In the genomic region with DNA sequence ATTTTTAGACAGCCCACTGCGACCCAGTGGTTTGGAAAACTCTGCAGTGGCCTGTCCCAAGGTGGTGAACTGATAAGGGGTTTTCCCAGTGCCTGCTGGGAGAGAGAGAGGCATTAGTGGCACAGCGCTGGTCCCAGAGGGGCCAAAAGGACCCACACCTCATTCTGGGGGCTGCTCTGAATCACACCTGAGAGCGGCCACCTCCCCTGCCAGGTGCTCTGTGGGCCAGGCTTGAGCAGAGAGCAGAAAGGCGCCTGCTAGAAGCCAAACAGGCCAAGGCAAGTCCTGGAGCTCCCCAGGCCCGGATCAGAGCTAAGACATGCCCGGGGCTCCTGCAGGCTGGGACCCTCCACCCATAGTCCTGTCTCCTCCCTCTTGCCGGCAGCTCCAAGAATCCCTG, we compare ENCODE assay signal across 26 cellular contexts. TPM values are rescaled to one million over a fixed set of nuclear protein-coding genes. Genes with fewer than 3 reads are reported as not detected.
DNase-seq lines count a peak whose midpoint lies in the region; ATAC-seq, FAIRE-seq and TF ChIP-seq lines count a peak whose summit lies in the region.
"Had no signal": no experiment of that assay in that cellular context is flagged by ENCODE, and none has a peak within 500 bp of the region (broad histone marks: within the 10 kb centered on the region; RNA-seq: fewer than 3 reads in every experiment).

No MANE protein-coding gene starts in this region.

- 5% methylated on average over 7 of the region's 7 CpGs for WGBS in GM12878 (ENCODE audit: insufficient coverage, insufficient replicate concordance, low lambda C conversion rate, missing lambda C conversion rate)
- WGBS in suprapubic skin = 69% methylated on average over 6 of the region's 7 CpGs

- RAD21 ChIA-PET in GM12878 (lab: Charles Lee; ENCODE audit: unreplicated experiment) = no interaction called here

- H3K9me3 ChIP-seq in left ventricle myocardium inferior (replicated peaks) (no peaks in the 10 kb centered on the region), GM12878 (replicated peaks; ENCODE audit: control insufficient read depth, insufficient read depth, low read length) (no peaks in the 10 kb centered on the region; the same call in 2 of the 3 replicates), keratinocyte (ENCODE audit: control insufficient read depth, low read depth, low read length) (no peaks in the 10 kb centered on the region), suprapubic skin (no peaks in the 10 kb centered on the region), upper lobe of right lung (no peaks in the 10 kb centered on the region)
- H3K9me3 ChIP-seq: A549, BE2C, Caco-2, HAP-1 had no signal

- dilution Hi-C loops in keratinocyte (cut with MboI; ENCODE audit: extremely low pct_ligation_motif_present, low sequenced_read_pairs) = no loop called here

- no peak overlapping the region for H3K4me3 Mint-ChIP-seq in activated T-cell treated with anti-CD3 and anti-CD28 coated beads, Interleukin-2, amount 50 U/mL, for 4 hours
- H3K4me3 Mint-ChIP-seq: CD4-positive, CD25-positive, alpha-beta regulatory T cell; CD8-positive, alpha-beta T cell; GM23338; HFFc6 had no signal

- POLR2A ChIA-PET in GM12878 (lab: Charles Lee) = no interaction called here

- H3K36me3 ChIP-seq in left ventricle myocardium inferior (no peaks in the 10 kb centered on the region), GM12878 (ENCODE audit: control insufficient read depth in 2 of 2, insufficient read depth in 2 of 2, low read length in 1 of 2) (no peaks in the 10 kb centered on the region), keratinocyte (ENCODE audit: control insufficient read depth in 2 of 2, extremely low read depth in 1 of 2, insufficient read depth in 2 of 2, low read length in 2 of 2) (peaks cover 85 to 89% of the 10 kb centered on the region in 2 experiments), suprapubic skin (peaks cover 82% of the 10 kb centered on the region), upper lobe of right lung (no peaks in the 10 kb centered on the region)
- H3K36me3 ChIP-seq: BE2C, HAP-1 had no signal

- H3K4me3 ChIP-seq in left ventricle myocardium inferior (no peak overlapping the region), GM12878 (no peak overlapping the region), keratinocyte (ENCODE audit: control insufficient read depth in 2 of 3, extremely low read depth in 1 of 3, insufficient read depth in 2 of 3, low read depth in 1 of 3, low read length in 3 of 3) (no peak overlapping the region), suprapubic skin (no peak overlapping the region), upper lobe of right lung (no peak overlapping the region)
- H3K4me3 ChIP-seq: A549, GM23338, HAP-1 had no signal

- DNase-seq in left ventricle myocardium superior (no peak), left ventricle myocardium inferior (no peak), GM12878 (ENCODE audit: low read depth, low spot score) (no peak), keratinocyte (ENCODE audit: low read depth, low spot score) (no peak), suprapubic skin (ENCODE audit: low spot score in 2 of 2) (no peak), upper lobe of right lung (no peak)
- no peak for DNase-seq in activated naive CD4-positive, alpha-beta T cell treated with Interleukin-2 at 50 U/mL for 16 hours
- no peak for DNase-seq in activated T-cell treated with anti-CD3 and anti-CD28 coated beads, Interleukin-2, amount 50 U/mL, for 4 hours
- DNase-seq: 8988T; ACHN; AML-193; BE2C; Caco-2; CD4-positive, CD25-positive, alpha-beta regulatory T cell; CD8-positive, alpha-beta T cell; DMS 273 treated with DMSO at 0.1 percent for 48 hours; DMS79; EL; GDM1; HFFc6 had no signal

- CTCF ChIA-PET in GM12878 (lab: Yijun Ruan, JAX) = interaction anchor here (0.9 kb wide), 1 partner anchor 9 kb away, joined by 3 read pairs; no protein-coding TSS in a partner anchor

- ATAC-seq in left ventricle myocardium superior = peak; percentile 35
- peak; percentile 13; the same call in 1 of the 3 replicates for ATAC-seq in GM12878
- no peak for ATAC-seq in upper lobe of right lung
- ATAC-seq in activated T-cell treated with anti-CD3 and anti-CD28 coated beads, Interleukin-2, amount 50 U/mL, for 4 hours = no peak
- ATAC-seq: A549; CD8-positive, alpha-beta T cell had no signal

- TF ChIP-seq POLR2A in GM12878 (IDR thresholded peaks at IDR 0.05; ENCODE audit: low read depth, low read length) = no peak
- no peak for TF ChIP-seq POLR2A in suprapubic skin (IDR thresholded peaks at IDR 0.05)

- in situ Hi-C loops in GM12878 (cut with MboI) = no loop called here

- intact Hi-C loops in left ventricle myocardium superior (cut with micrococcal nuclease) = no loop called here
- intact Hi-C loops in left ventricle myocardium inferior (cut with micrococcal nuclease) = no loop called here
- intact Hi-C loops in GM12878 (cut with micrococcal nuclease; ENCODE audit: unreplicated experiment) = no loop called here
- intact Hi-C loops in upper lobe of right lung (cut with DNase I) = no loop called here

- H3K36me3 Mint-ChIP-seq in activated T-cell treated with anti-CD3 and anti-CD28 coated beads, Interleukin-2, amount 50 U/mL, for 4 hours (ENCODE audit: insufficient read depth) = no peaks in the 10 kb centered on the region
- H3K36me3 Mint-ChIP-seq: CD4-positive, CD25-positive, alpha-beta regulatory T cell; CD8-positive, alpha-beta T cell had no signal

- no peaks in the 10 kb centered on the region for H4K20me1 ChIP-seq in GM12878 (ENCODE audit: control insufficient read depth, insufficient read depth)
- no peaks in the 10 kb centered on the region for H4K20me1 ChIP-seq in keratinocyte (ENCODE audit: control insufficient read depth, extremely low read depth, insufficient read depth, low read length)

- SMC1A ChIA-PET in GM12878 (lab: Charles Lee; ENCODE audit: uncharacterized antibody, unreplicated experiment) = no interaction called here

- TF ChIP-seq CTCF in left ventricle myocardium inferior (IDR thresholded peaks at IDR 0.05; ENCODE audit: borderline replicate concordance) (no peak), GM12878 (IDR thresholded peaks at IDR 0.05 in 2 of 3, conservative IDR thresholded peaks at IDR 0.05 in 1 of 3; ENCODE audit: control insufficient read depth in 2 of 3, extremely low read depth in 1 of 3, insufficient read depth in 1 of 3, low read depth in 3 of 3, low read length in 3 of 3) (no peak), keratinocyte (optimal IDR thresholded peaks at IDR 0.05 in 1 of 3, IDR thresholded peaks at IDR 0.05 in 1 of 3, conservative IDR thresholded peaks at IDR 0.05 in 1 of 3; ENCODE audit: extremely low read depth in 1 of 3, insufficient read depth in 2 of 3, low read length in 3 of 3) (no peak), suprapubic skin (IDR thresholded peaks at IDR 0.05) (no peak), upper lobe of right lung (IDR thresholded peaks at IDR 0.05) (no peak)

- H3K79me2 ChIP-seq in GM12878 (ENCODE audit: control insufficient read depth, insufficient read depth, low read length) (no peaks in the 10 kb centered on the region), keratinocyte (ENCODE audit: control insufficient read depth, insufficient read depth, low read length) (peaks cover 1% of the 10 kb centered on the region)

- H3K9me1 ChIP-seq in keratinocyte (ENCODE audit: control insufficient read depth, extremely low read depth, insufficient read depth, low read length) = no peaks in the 10 kb centered on the region

- no peak for FAIRE-seq in GM12878 (lab: Jason Lieb, UNC)
- FAIRE-seq in keratinocyte (lab: Jason Lieb, UNC) = no peak
- FAIRE-seq: A549, GM12891, GM18507 had no signal

- H3K9me3 Mint-ChIP-seq in activated T-cell treated with anti-CD3 and anti-CD28 coated beads, Interleukin-2, amount 50 U/mL, for 4 hours = no peaks in the 10 kb centered on the region
- H3K9me3 Mint-ChIP-seq: CD4-positive, CD25-positive, alpha-beta regulatory T cell; CD8-positive, alpha-beta T cell; HFFc6 had no signal

- no TSS peak for BruUV-seq in GM12878 (replicated peaks; lab: Mats Ljungman, UMichigan)

- TF ChIP-seq EP300 in GM12878 (IDR thresholded peaks at IDR 0.05; ENCODE audit: borderline replicate concordance in 1 of 2, control insufficient read depth in 1 of 2, low read depth in 2 of 2, low read length in 2 of 2) = no peak
- TF ChIP-seq EP300 in suprapubic skin (IDR thresholded peaks at IDR 0.05) = no peak

- no peak for TF ChIP-seq RAD21 in GM12878 (IDR thresholded peaks at IDR 0.05; ENCODE audit: insufficient read depth, low read depth, low read length)

- H3K4me1 ChIP-seq in left ventricle myocardium inferior (no peaks in the 10 kb centered on the region), GM12878 (ENCODE audit: control insufficient read depth, insufficient read depth, low read length) (no peaks in the 10 kb centered on the region), keratinocyte (ENCODE audit: control insufficient read depth, extremely low read depth, insufficient read depth, low read length) (peaks cover 22% of the 10 kb centered on the region), suprapubic skin (peaks cover 26% of the 10 kb centered on the region), upper lobe of right lung (no peaks in the 10 kb centered on the region)
- H3K4me1 ChIP-seq: BE2C, HAP-1 had no signal

- H3K27ac ChIP-seq in left ventricle myocardium inferior (replicated peaks) = no peak overlapping the region
- no peak overlapping the region for H3K27ac ChIP-seq in GM12878 (ENCODE audit: control insufficient read depth, insufficient read depth)
- H3K27ac ChIP-seq in keratinocyte (ENCODE audit: control insufficient read depth, insufficient read depth, low read length) = no peak overlapping the region
- peak overlapping the region; percentile 31 for H3K27ac ChIP-seq in suprapubic skin
- no peak overlapping the region for H3K27ac ChIP-seq in upper lobe of right lung
- H3K27ac ChIP-seq: A549, C4-2B had no signal

- H2AFZ ChIP-seq in GM12878 (ENCODE audit: control insufficient read depth, low read depth, low read length) (no peak overlapping the region), keratinocyte (ENCODE audit: control insufficient read depth, low read length) (no peak overlapping the region)
- H2AFZ ChIP-seq: GM23338 had no signal

- H3K4me1 Mint-ChIP-seq in activated T-cell treated with anti-CD3 and anti-CD28 coated beads, Interleukin-2, amount 50 U/mL, for 4 hours (ENCODE audit: low read depth) = no peaks in the 10 kb centered on the region
- H3K4me1 Mint-ChIP-seq: CD4-positive, CD25-positive, alpha-beta regulatory T cell had no signal

- H3K27me3 ChIP-seq in left ventricle myocardium inferior (ENCODE audit: low read depth) = peaks cover 27% of the 10 kb centered on the region
- peaks cover 5 to 9% of the 10 kb centered on the region in 2 experiments; a peak in 3 of 4 replicates for H3K27me3 ChIP-seq in GM12878 (replicated peaks in 1 of 2; ENCODE audit: control insufficient read depth in 2 of 2, insufficient read depth in 2 of 2, low read length in 1 of 2)
- no peaks in the 10 kb centered on the region for H3K27me3 ChIP-seq in keratinocyte (ENCODE audit: control insufficient read depth, extremely low read depth, insufficient read depth, low read length)
- H3K27me3 ChIP-seq in suprapubic skin = no peaks in the 10 kb centered on the region
- no peaks in the 10 kb centered on the region for H3K27me3 ChIP-seq in upper lobe of right lung
- H3K27me3 ChIP-seq: BE2C had no signal

- peaks cover 9% of the 10 kb centered on the region for H3K27me3 Mint-ChIP-seq in activated T-cell treated with anti-CD3 and anti-CD28 coated beads, Interleukin-2, amount 50 U/mL, for 4 hours (ENCODE audit: low read depth)

- H3K9ac ChIP-seq in GM12878 (ENCODE audit: control insufficient read depth, insufficient read depth, low read length) (no peak overlapping the region), keratinocyte (ENCODE audit: control insufficient read depth, extremely low read depth, insufficient read depth, low read length) (peak overlapping the region; percentile 20)

- H3K4me2 ChIP-seq in GM12878 (ENCODE audit: control insufficient read depth, insufficient read depth) (no peak overlapping the region), keratinocyte (ENCODE audit: control insufficient read depth, extremely low read depth, insufficient read depth, low read depth, low read length) (no peak overlapping the region)
- H3K4me2 ChIP-seq: A549, GM23338 had no signal

RNA-seq across cellular contexts. Expression of a gene that starts 20.9 kb away (rescaled TPM):
- total RNA-seq in left ventricle myocardium superior = 0.50 TPM
- total RNA-seq in left ventricle myocardium inferior = not detected
- 0.44 TPM in 1 of 2 replicates, not detected in the other for total RNA-seq in GM12878 (2013; cell fraction: nucleolus; rRNA removed)
- total RNA-seq in GM12878 (2014; rRNA removed) = not detected in 2 replicates
- not detected in 2 replicates for total RNA-seq in GM12878 (2014; rRNA removed; fragmentation: Illumina TruSeq; extraction: Trizol)
- not detected in 2 replicates for total RNA-seq in GM12878 (2021)
- 0.26 TPM for polyA plus RNA-seq in GM12878 (2011; ENCODE audit: low read depth)
- polyA plus RNA-seq in GM12878 (2011; rRNA removed) = 0.37 TPM in 1 of 2 replicates, not detected in the other
- polyA plus RNA-seq in GM12878 (2011; cell fraction: cytosol; rRNA removed) = 0.25 and 0.28 TPM in 2 replicates
- polyA plus RNA-seq in GM12878 (2011; cell fraction: nucleus; rRNA removed) = 0.10 and 0.21 TPM in 2 replicates
- polyA plus RNA-seq in GM12878 (2012) = 0.18 and 0.66 TPM in 2 replicates
- 0.10 and 0.76 TPM in 2 replicates for polyA plus RNA-seq in GM12878 (2014; fragmentation: Illumina TruSeq; extraction: Trizol)
- polyA plus RNA-seq in GM12878 (2014; fragmentation: Nextera tagmentation; extraction: Ambion mirVana) = not detected
- polyA plus RNA-seq in GM12878 (2014; rRNA removed) = 0.04 and 0.08 TPM in 2 replicates
- under 1 TPM; 0.26 to 0.67 TPM for polyA plus RNA-seq in GM12878 (2016; fragmentation: Nextera tagmentation; extraction: Ambion mirVana)
- 0.21 and 0.95 TPM in 2 replicates for polyA minus RNA-seq in GM12878 (2011; rRNA and poly(A)+ RNA removed)
- polyA minus RNA-seq in GM12878 (2011; cell fraction: cytosol; rRNA and poly(A)+ RNA removed) = 1.1 and 2.8 TPM in 2 replicates
- polyA minus RNA-seq in GM12878 (2011; cell fraction: nucleus; rRNA and poly(A)+ RNA removed) = 0.29 TPM in 1 of 2 replicates, not detected in the other
- polyA plus RNA-seq in keratinocyte = 303 to 611 TPM (median 463 TPM) in 3 replicates
- 1,306 TPM for polyA plus RNA-seq in keratinocyte (2011; ENCODE audit: low read depth)
- polyA plus RNA-seq in keratinocyte (2011; cell fraction: cytosol; rRNA removed) = 465 and 526 TPM in 2 replicates
- 422 and 529 TPM in 2 replicates for polyA plus RNA-seq in keratinocyte (2011; cell fraction: nucleus; rRNA removed)
- 316 and 929 TPM in 2 replicates for polyA plus RNA-seq in keratinocyte (2012; ENCODE audit: low replicate concordance)
- 758 to 1,045 TPM (median 830 TPM) in 3 replicates for polyA minus RNA-seq in keratinocyte
- polyA minus RNA-seq in keratinocyte (2011; cell fraction: cytosol; rRNA and poly(A)+ RNA removed) = 496 TPM
- polyA minus RNA-seq in keratinocyte (2011; cell fraction: nucleus; rRNA and poly(A)+ RNA removed) = 293 and 344 TPM in 2 replicates
- 1,000 to 10,000 TPM; 1,248 to 1,527 (median 1,455) TPM for total RNA-seq in suprapubic skin
- total RNA-seq in upper lobe of right lung = 3.4 TPM
- total RNA-seq in activated T-cell treated with anti-CD3 and anti-CD28 coated beads, Interleukin-2, amount 50 U/mL, for 4 hours = not detected
- total RNA-seq: CD4-positive, CD25-positive, alpha-beta regulatory T cell; CD8-positive, alpha-beta T cell had no signal
- polyA plus RNA-seq: CD4-positive, CD25-positive, alpha-beta regulatory T cell; GM23338 had no signal

Comparison
In these comparisons a context has a peak if more than half of its experiments do, and no peak if none do; other contexts are left out.
1. ATAC-seq: peak in left ventricle myocardium superior (single experiment) and GM12878 (single experiment); none in upper lobe of right lung (single experiment) and activated T-cell treated with anti-CD3 and anti-CD28 coated beads, Interleukin-2, amount 50 U/mL, for 4 hours (0 of 2).
2. RNA of a gene that starts 20.9 kb away (total RNA-seq): 1,248 to 1,527 TPM in suprapubic skin; 3.4 TPM in upper lobe of right lung (single experiment), 0.50 TPM in left ventricle myocardium superior (single experiment), not detected in left ventricle myocardium inferior (single experiment), 0.44 TPM in GM12878 and not detected in activated T-cell treated with anti-CD3 and anti-CD28 coated beads, Interleukin-2, amount 50 U/mL, for 4 hours; every median in the first group is over 100 times any median in the second.